ENCODE assay signal across 8 cellular contexts in the genomic region with DNA sequence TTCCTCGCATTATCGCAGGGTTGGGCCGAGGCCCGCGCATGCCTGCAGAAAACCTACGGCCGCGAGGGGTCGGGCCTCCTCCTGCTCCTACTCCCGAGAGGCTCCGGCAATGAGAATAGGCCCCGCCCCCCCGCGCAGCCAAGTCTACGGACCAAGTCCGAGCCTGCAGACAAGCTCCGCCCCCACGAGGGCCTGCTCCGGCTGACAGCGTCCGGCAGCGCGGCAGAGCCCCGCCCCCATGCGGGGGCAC. TPM values are rescaled to one million over a fixed set of nuclear protein-coding genes. Genes with fewer than 3 reads are reported as not detected.
A peak's percentile ranks its signal among the peaks of the same experiment; 100 is the strongest.
DNase-seq lines count a peak whose midpoint lies in the region; ATAC-seq and TF ChIP-seq lines count a peak whose summit lies in the region.

No MANE protein-coding gene starts in this region.

- peaks cover 15% of the 10 kb centered on the region for H3K4me1 ChIP-seq in Caco-2

- H3K27me3 ChIP-seq in Caco-2 (replicated peaks; ENCODE audit: control insufficient read depth, insufficient read depth, low read length) (no peaks in the 10 kb centered on the region), MG63 (no peaks in the 10 kb centered on the region)

- H3K27me3 Mint-ChIP-seq in Caco-2 (ENCODE audit: insufficient read depth, unreplicated experiment) = no peaks in the 10 kb centered on the region
- peaks cover 2% of the 10 kb centered on the region for H3K27me3 Mint-ChIP-seq in nephron progenitor cell (ENCODE audit: low read depth, poor library complexity)
- no peaks in the 10 kb centered on the region for H3K27me3 Mint-ChIP-seq in stimulated activated naive CD8-positive, alpha-beta T cell treated with anti-CD3 and anti-CD28 coated beads, Interleukin-15, amount 100 ng/mL, for 72 hours

- no peaks in the 10 kb centered on the region for H3K9me3 Mint-ChIP-seq in Caco-2 (ENCODE audit: unreplicated experiment)
- no peaks in the 10 kb centered on the region for H3K9me3 Mint-ChIP-seq in nephron progenitor cell
- H3K9me3 Mint-ChIP-seq in stimulated activated naive CD8-positive, alpha-beta T cell treated with anti-CD3 and anti-CD28 coated beads, Interleukin-15, amount 100 ng/mL, for 72 hours = no peaks in the 10 kb centered on the region

- H3K4me1 Mint-ChIP-seq in Caco-2 (ENCODE audit: low read depth, unreplicated experiment) (peaks cover 16% of the 10 kb centered on the region), nephron progenitor cell (peaks cover 73% of the 10 kb centered on the region)
- H3K4me1 Mint-ChIP-seq in stimulated activated naive CD8-positive, alpha-beta T cell treated with anti-CD3 and anti-CD28 coated beads, Interleukin-15, amount 100 ng/mL, for 72 hours = peaks cover 42% of the 10 kb centered on the region

- H3K4me3 ChIP-seq in Caco-2 (ENCODE audit: low read depth, low read length) = peak overlapping the region; percentile 95
- peak overlapping the region; percentile 71 for H3K4me3 ChIP-seq in MG63
- H3K4me3 ChIP-seq in fibroblast of villous mesenchyme (ENCODE audit: low read depth, low read length) = peak overlapping the region; percentile 96

- intact Hi-C loops in Caco-2 (cut with micrococcal nuclease; ENCODE audit: unreplicated experiment) = loop anchor here (1.0 to 10.0 kb wide), 4 partner anchors 18 to 769 kb away; a partner anchor contains a TSS

- POLR2A ChIA-PET in Caco-2 (lab: Charles Lee) = interaction anchor here (0.5 to 1.5 kb wide), 14 partner anchors 9 to 1004 kb away, joined by 3 to 29 read pairs (median 6); a partner anchor contains a TSS

- CTCF ChIA-PET in Caco-2 (lab: Charles Lee) = interaction anchor here (0.5 to 1.7 kb wide), 24 partner anchors 11 to 789 kb away, joined by 3 to 24 read pairs (median 4); a partner anchor contains a TSS

- peak; percentile 17 to 70 for TF ChIP-seq CTCF in Caco-2 (IDR thresholded peaks at IDR 0.05; ENCODE audit: insufficient read depth in 1 of 2, low read depth in 1 of 2, low read length in 1 of 2, severe bottlenecking in 1 of 2, unreplicated experiment in 1 of 2)
- TF ChIP-seq CTCF in fibroblast of villous mesenchyme (IDR thresholded peaks at IDR 0.05; ENCODE audit: insufficient read depth, low read depth, low read length) = peak; percentile 53
- TF ChIP-seq CTCF in nephron progenitor cell (IDR thresholded peaks at IDR 0.05) = peak; percentile 30

- peak; percentile 69 for ATAC-seq in GM21576 (IDR thresholded peaks at IDR 0.05; ENCODE audit: unreplicated experiment)
- peak; percentile 89 for ATAC-seq in stimulated activated naive CD8-positive, alpha-beta T cell treated with anti-CD3 and anti-CD28 coated beads, Interleukin-15, amount 100 ng/mL, for 72 hours

- H3K27ac Mint-ChIP-seq in Caco-2 (ENCODE audit: unreplicated experiment) (peak overlapping the region; percentile 99), nephron progenitor cell (no peak overlapping the region)
- H3K27ac Mint-ChIP-seq in stimulated activated naive CD8-positive, alpha-beta T cell treated with anti-CD3 and anti-CD28 coated beads, Interleukin-15, amount 100 ng/mL, for 72 hours = peak overlapping the region; percentile 92 to 98

- H3K4me3 Mint-ChIP-seq in Caco-2 (ENCODE audit: unreplicated experiment) (peak overlapping the region; percentile 94), nephron progenitor cell (peak overlapping the region; percentile 90)
- H3K4me3 Mint-ChIP-seq in stimulated activated naive CD8-positive, alpha-beta T cell treated with anti-CD3 and anti-CD28 coated beads, Interleukin-15, amount 100 ng/mL, for 72 hours = peak overlapping the region; percentile 97 to 98

- no peaks in the 10 kb centered on the region for H3K36me3 ChIP-seq in Caco-2 (ENCODE audit: control insufficient read depth, insufficient read depth, low read length)
- no peaks in the 10 kb centered on the region for H3K36me3 ChIP-seq in MG63

- H3K36me3 Mint-ChIP-seq in Caco-2 (ENCODE audit: insufficient read depth, unreplicated experiment) (peaks cover 16% of the 10 kb centered on the region), nephron progenitor cell (ENCODE audit: low read depth) (no peaks in the 10 kb centered on the region)

- no peaks in the 10 kb centered on the region for H3K9me3 ChIP-seq in Caco-2
- H3K9me3 ChIP-seq in MG63 = no peaks in the 10 kb centered on the region

- DNase-seq in Caco-2 (peak; percentile 100), MG63 (peak; percentile 100), SHP77 treated with DMSO at 0.1 percent for 48 hours (lab: John Stamatoyannopoulos, UW) (peak; percentile 96), fibroblast of villous mesenchyme (ENCODE audit: low read depth) (peak; percentile 100), nephron progenitor cell (peak; percentile 100)
- DNase-seq in activated gamma-delta T cell treated with anti-CD3 and anti-CD28 coated beads, Interleukin-2, amount 50 U/mL, for 16 hours (ENCODE audit: low read depth) = peak; percentile 100
- peak; percentile 100 for DNase-seq in stimulated activated naive CD8-positive, alpha-beta T cell treated with anti-CD3 and anti-CD28 coated beads, Interleukin-15, amount 100 ng/mL, for 72 hours

- no TSS peak for BruUV-seq in Caco-2 (replicated peaks; lab: Mats Ljungman, UMichigan)

RNA-seq across cellular contexts. Expression of a gene that starts 3.1 kb away (rescaled TPM):
- total RNA-seq in Caco-2 (2022) = 0.41 and 0.67 TPM in 2 replicates
- 0.10 and 0.20 TPM in 2 replicates for total RNA-seq in MG63 (2014; rRNA removed; shearing (Covaris generic); ENCODE audit: low replicate concordance)
- total RNA-seq in fibroblast of villous mesenchyme = 2.6 and 4.8 TPM in 2 replicates

RNA-seq across cellular contexts. Expression of a gene that starts 5.6 kb away (rescaled TPM):
- total RNA-seq in Caco-2 (2022) (96.3 and 96.5 TPM in 2 replicates), fibroblast of villous mesenchyme (29.0 and 35.4 TPM in 2 replicates)
- 10.9 and 13.2 TPM in 2 replicates for total RNA-seq in MG63 (2014; rRNA removed; shearing (Covaris generic); ENCODE audit: low replicate concordance)

RNA-seq across cellular contexts. Expression of a gene that starts 11.5 kb away (rescaled TPM):
- total RNA-seq in Caco-2 (2022) (8.3 and 10.3 TPM in 2 replicates), fibroblast of villous mesenchyme (0.32 and 0.86 TPM in 2 replicates)
- total RNA-seq in MG63 (2014; rRNA removed; shearing (Covaris generic); ENCODE audit: low replicate concordance) = 1.4 TPM in 1 of 2 replicates, not detected in the other

RNA-seq across cellular contexts. Expression of a gene that starts 17.4 kb away (rescaled TPM):
- total RNA-seq in Caco-2 (2022) (64.7 and 70.7 TPM in 2 replicates), fibroblast of villous mesenchyme (22.5 and 37.6 TPM in 2 replicates)
- 28.7 and 38.3 TPM in 2 replicates for total RNA-seq in MG63 (2014; rRNA removed; shearing (Covaris generic); ENCODE audit: low replicate concordance)

RNA-seq across cellular contexts. Expression of a gene that starts 19.7 kb away (rescaled TPM):
- total RNA-seq in Caco-2 (2022) (60.4 and 61.9 TPM in 2 replicates), fibroblast of villous mesenchyme (21.9 and 30.2 TPM in 2 replicates)
- 22.8 and 24.8 TPM in 2 replicates for total RNA-seq in MG63 (2014; rRNA removed; shearing (Covaris generic); ENCODE audit: low replicate concordance)

Comparison
In these comparisons a context has a peak if more than half of its experiments do, and no peak if none do; other contexts are left out.
1. Peak in every context shown above with its lines: DNase-seq, ATAC-seq and H3K4me3 ChIP-seq.